Comparison of ENCODE assay signal across 8 cellular contexts in genomic region chr11:75241036-75241905, GRCh38. TPM values are rescaled to one million over a fixed set of nuclear protein-coding genes. Genes with fewer than 3 reads are reported as not detected.
A peak's percentile ranks its signal among the peaks of the same experiment; 100 is the strongest.
DNase-seq lines count a peak whose midpoint lies in the region; ATAC-seq and TF ChIP-seq lines count a peak whose summit lies in the region.

No MANE protein-coding gene starts in this region.

- POLR2A ChIA-PET in GM10248 (lab: Yijun Ruan, JAX): no interaction called here

- H3K27me3 ChIP-seq in iPS DF 6.9 (ENCODE audit: control insufficient read depth, insufficient read depth, low read length) (peaks cover 23% of the 10 kb centered on the region), gastrocnemius medialis (peaks cover 27 to 28% (median 27%) of the 10 kb centered on the region in 3 donors)

- intact Hi-C loops in gastrocnemius medialis (cut with DNase I; ENCODE audit: low total_unique reads): loop anchor here (1.0 to 5.0 kb wide), 2 partner anchors 219 to 312 kb away; no protein-coding TSS in a partner anchor

- H3K4me1 ChIP-seq in iPS DF 6.9 (ENCODE audit: control insufficient read depth, insufficient read depth, low read length) (peaks cover 10% of the 10 kb centered on the region), gastrocnemius medialis (peaks cover 0 to 6% of the 10 kb centered on the region in 2 donors)

- no peak for TF ChIP-seq POLR2A in gastrocnemius medialis (IDR thresholded peaks at IDR 0.05)

- H3K4me3 ChIP-seq in astrocyte of the spinal cord (ENCODE audit: low read depth, low read length): peak overlapping the region; percentile 35
- peak overlapping the region; percentile 61; the same call in 1 of the 2 replicates for H3K4me3 ChIP-seq in iPS DF 6.9 (ENCODE audit: low read length)
- peak overlapping the region in 3 of 4 donors; percentile 35 to 46 (median 43) for H3K4me3 ChIP-seq in gastrocnemius medialis

- no CpG with 5 or more reads among the region's 140 CpGs for WGBS in iPS DF 6.9 (ENCODE audit: insufficient coverage, insufficient read length)

- in situ Hi-C loops in astrocyte of the spinal cord (cut with HindIII; ENCODE audit: low sequenced_read_pairs): no loop called here
- in situ Hi-C loops in gastrocnemius medialis (cut with MboI; ENCODE audit: low sequenced_read_pairs in 4 of 4): loop anchor here (10.0 to 25.0 kb wide), 3 partner anchors 216 to 316 kb away; partner anchors contain the start of genes SPCS2 (in 1 of the 4) and XRRA1 (in 1 of the 4)

- peak; percentile 95 for DNase-seq in GM10248 (ENCODE audit: extremely low spot score)
- DNase-seq in NCI-H1092 (lab: John Stamatoyannopoulos, UW): peak; percentile 83
- peak; percentile 62 for DNase-seq in T-helper 22 cell (ENCODE audit: low read depth)
- peak; percentile 76 for DNase-seq in astrocyte of the spinal cord (ENCODE audit: low read depth, low spot score)
- no peak for DNase-seq in iPS DF 6.9 (ENCODE audit: low read depth, low spot score)
- DNase-seq in gastrocnemius medialis: peak; percentile 23 to 61
- no peak for DNase-seq in OCI-M2 (lab: John Stamatoyannopoulos, UW; ENCODE audit: unreplicated experiment)

- TF ChIP-seq CTCF in GM10248 (IDR thresholded peaks at IDR 0.05; ENCODE audit: control extremely low read depth, extremely low read depth, low read depth, missing control alignments) (peak; percentile 99), astrocyte of the spinal cord (IDR thresholded peaks at IDR 0.05; ENCODE audit: low read depth, low read length) (peak; percentile 65), gastrocnemius medialis (IDR thresholded peaks at IDR 0.05 in 4 of 5, conservative IDR thresholded peaks at IDR 0.05 in 1 of 5) (peak in 4 of 5 experiments; percentile 89 to 99 (median 94))

- CTCF ChIA-PET in GM10248 (lab: Yijun Ruan, JAX): interaction anchor here (0.7 to 17.1 kb wide), 38 partner anchors 9 to 841 kb away, joined by 3 to 496 read pairs (median 4); partner anchors contain the start of gene SLCO2B1

- H3K27ac ChIP-seq in iPS DF 6.9 (ENCODE audit: low read length) (no peak overlapping the region), gastrocnemius medialis (no peak overlapping the region)

- H3K9me3 ChIP-seq in iPS DF 6.9 (ENCODE audit: control insufficient read depth, insufficient read depth, low read length) (no peaks in the 10 kb centered on the region), gastrocnemius medialis (no peaks in the 10 kb centered on the region)

- H3K36me3 ChIP-seq in iPS DF 6.9 (ENCODE audit: control insufficient read depth, insufficient read depth, low read length) (no peaks in the 10 kb centered on the region), gastrocnemius medialis (no peaks in the 10 kb centered on the region)

- peak; percentile 67 for ATAC-seq in HG02571 (IDR thresholded peaks at IDR 0.05; ENCODE audit: unreplicated experiment)
- ATAC-seq in gastrocnemius medialis: peak; percentile 94 to 95

RNA-seq across cellular contexts. Expression of gene TPBGL, which starts 0.7 kb away (rescaled TPM):
- total RNA-seq in gastrocnemius medialis: not detected

Comparison
In these comparisons a context has a peak if more than half of its experiments do, and no peak if none do; other contexts are left out.
1. DNase-seq: peak in GM10248 (single experiment), NCI-H1092 (single experiment), T-helper 22 cell (single experiment), astrocyte of the spinal cord (single experiment) and gastrocnemius medialis (2 of 2); none in iPS DF 6.9 (single experiment) and OCI-M2 (single experiment).
2. Peak in every context shown above with its lines, with median percentiles within 50 percentile points of each other: CTCF ChIP-seq and H3K4me3 ChIP-seq.